Comparison of ENCODE assay signal across 8 cellular contexts in the genomic region with DNA sequence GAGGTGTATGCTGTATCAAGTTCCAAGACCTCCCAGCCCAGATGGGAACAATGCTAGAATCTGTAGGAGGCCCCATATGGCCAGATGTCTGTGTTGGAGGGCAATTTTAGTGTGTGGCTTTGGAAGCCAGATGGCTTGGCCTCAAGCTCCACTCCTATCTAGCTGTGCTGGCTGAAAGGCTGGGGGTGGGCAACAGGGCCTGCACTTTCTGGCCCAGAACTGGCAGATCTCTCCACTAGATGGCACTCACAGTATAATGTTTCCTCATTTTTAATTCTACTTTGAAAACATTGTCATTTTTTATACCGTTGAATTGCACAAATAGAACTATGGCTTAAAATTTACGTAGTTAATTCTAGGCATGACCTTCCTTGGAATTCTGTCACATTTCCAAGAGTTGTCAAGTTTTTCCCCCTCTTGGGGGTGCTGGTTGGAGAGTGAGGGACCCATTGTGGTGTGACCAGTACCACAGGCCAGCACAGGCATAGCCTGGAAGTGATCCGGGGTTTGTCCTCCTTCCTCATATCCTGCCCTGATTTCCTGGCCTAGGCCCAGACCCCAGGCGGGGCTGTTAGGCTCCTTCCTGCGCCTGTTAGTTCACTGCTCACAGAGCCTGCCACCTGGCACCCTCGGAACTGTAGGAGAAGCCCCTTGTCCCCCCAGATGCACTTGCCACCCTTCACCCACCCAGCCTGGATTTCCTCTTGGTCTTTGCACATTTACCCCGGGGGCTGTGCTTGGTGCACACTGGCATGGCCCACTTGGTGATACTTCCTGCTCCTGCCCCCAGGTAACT. TPM values are rescaled to one million over a fixed set of nuclear protein-coding genes. Genes with fewer than 3 reads are reported as not detected.
DNase-seq lines count a peak whose midpoint lies in the region; ATAC-seq and TF ChIP-seq lines count a peak whose summit lies in the region.

No MANE protein-coding gene starts in this region.

- H3K4me1 ChIP-seq in gastroesophageal sphincter, result peaks cover 0 to 36% (median 0%) of the 10 kb centered on the region in 3 donors

- no peaks in the 10 kb centered on the region for H3K9me3 ChIP-seq in gastroesophageal sphincter

- H3K4me3 ChIP-seq in WI38 (ENCODE audit: low read depth, low read length) (no peak overlapping the region), gastroesophageal sphincter (no peak overlapping the region)

- ATAC-seq in gastroesophageal sphincter (peak; percentile 30), GM18867 (IDR thresholded peaks at IDR 0.05; ENCODE audit: unreplicated experiment) (no peak)

- TF ChIP-seq EP300 in gastroesophageal sphincter (IDR thresholded peaks at IDR 0.05), result no peak

- no peaks in the 10 kb centered on the region for H3K36me3 Mint-ChIP-seq in osteocyte (ENCODE audit: unreplicated experiment)

- no peak for TF ChIP-seq POLR2A in gastroesophageal sphincter (IDR thresholded peaks at IDR 0.05)

- DNase-seq in ACHN (peak; percentile 59), GM10248 (ENCODE audit: extremely low spot score) (peak; percentile 75), NCI-H1105 treated with DMSO at 0.1 percent for 48 hours (lab: John Stamatoyannopoulos, UW) (peak; percentile 32), osteocyte (ENCODE audit: extremely low spot score, unreplicated experiment) (peak; percentile 76), occipital lobe (lab: John Stamatoyannopoulos, UW) (no peak)

- WGBS in gastroesophageal sphincter (ENCODE audit: low coverage in 1 of 2), 2 donors, result 30 to 45% methylated on average over 4 of the region's 7 CpGs

- H3K27ac Mint-ChIP-seq in osteocyte (ENCODE audit: unreplicated experiment), result no peak overlapping the region

- in situ Hi-C loops in ACHN (cut with HindIII; ENCODE audit: low pct_ligation_motif_present, low pct_unique_long_range_greater_than_20kb, low sequenced_read_pairs), result no loop called here

- CTCF ChIA-PET in GM10248 (lab: Yijun Ruan, JAX), result interaction anchor here (0.6 to 17.7 kb wide), 16 partner anchors 9 to 320 kb away, joined by 3 to 336 read pairs (median 4); no protein-coding TSS in a partner anchor

- TF ChIP-seq CTCF in GM10248 (IDR thresholded peaks at IDR 0.05; ENCODE audit: control extremely low read depth, extremely low read depth, low read depth, missing control alignments), result peak; percentile 57
- TF ChIP-seq CTCF in WI38 (IDR thresholded peaks at IDR 0.05; ENCODE audit: low read depth, low read length), result peak; percentile 57
- peak in 3 of 4 experiments; percentile 58 to 69 (median 59) for TF ChIP-seq CTCF in gastroesophageal sphincter (IDR thresholded peaks at IDR 0.05)
- peak; percentile 86 for TF ChIP-seq CTCF in osteocyte (IDR thresholded peaks at IDR 0.05)

- no peaks in the 10 kb centered on the region for H3K4me1 Mint-ChIP-seq in osteocyte (ENCODE audit: unreplicated experiment)

- no peak overlapping the region for H3K4me3 Mint-ChIP-seq in osteocyte (ENCODE audit: unreplicated experiment)

- no peaks in the 10 kb centered on the region for H3K27me3 Mint-ChIP-seq in osteocyte (ENCODE audit: unreplicated experiment)

- H3K36me3 ChIP-seq in gastroesophageal sphincter, result no peaks in the 10 kb centered on the region

- POLR2A ChIA-PET in GM10248 (lab: Yijun Ruan, JAX), result no interaction called here

- H3K27ac ChIP-seq in gastroesophageal sphincter, result no peak overlapping the region

- no peaks in the 10 kb centered on the region for H3K9me3 Mint-ChIP-seq in osteocyte (ENCODE audit: unreplicated experiment)

- H3K27me3 ChIP-seq in gastroesophageal sphincter, result no peaks in the 10 kb centered on the region

RNA-seq across cellular contexts. Expression of gene ARHGAP22, which starts 52.9 kb away (rescaled TPM):
- 1 to 10 TPM; 4.2 to 5.8 (median 5.1) TPM for total RNA-seq in gastroesophageal sphincter
- 0.64 and 1.1 TPM in 2 replicates for total RNA-seq in osteocyte
- total RNA-seq in occipital lobe, result 2.2 TPM
